ENCODE assay signal across 23 cellular contexts in the genomic region with DNA sequence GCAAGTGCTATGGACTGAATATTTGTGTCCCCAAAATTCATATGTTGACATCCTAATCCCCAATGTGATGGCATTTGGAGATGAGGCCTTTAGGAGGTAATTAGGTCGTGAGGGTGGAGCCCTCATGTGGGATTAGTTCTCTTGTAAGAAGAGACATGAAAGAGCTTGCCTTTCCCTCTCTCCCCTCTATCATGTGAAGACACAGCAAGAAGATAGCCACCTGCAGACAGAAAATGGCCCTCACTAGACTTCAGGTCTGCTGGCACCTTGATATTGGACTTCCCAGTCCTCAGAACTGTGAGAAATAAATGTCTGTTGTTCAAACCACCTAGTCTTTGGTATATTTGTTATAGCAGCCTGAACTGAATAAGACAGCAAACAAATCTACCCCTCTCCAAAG.
DNase-seq lines count a peak whose midpoint lies in the region; ATAC-seq and TF ChIP-seq lines count a peak whose summit lies in the region.
"Had no signal": no experiment of that assay in that cellular context is flagged by ENCODE, and none has a peak within 500 bp of the region (broad histone marks: within the 10 kb centered on the region; RNA-seq: fewer than 3 reads in every experiment).

No MANE protein-coding gene starts in this region.

- no peak for ATAC-seq in GM23338
- ATAC-seq: GM12878 had no signal

- no peak overlapping the region for H3K4me3 Mint-ChIP-seq in activated CD4-positive, alpha-beta T cell treated with anti-CD3 and anti-CD28 coated beads, Interleukin-2, amount 10 ng/mL, durations not matched to agents 24 days and 14 days
- no peak overlapping the region for H3K4me3 Mint-ChIP-seq in activated CD4-positive, alpha-beta T cell treated with anti-CD3 and anti-CD28 coated beads, Interleukin-2, amount 10 ng/mL, durations not matched to agents 7 days and 5 days
- H3K4me3 Mint-ChIP-seq in GM23338 = no peak overlapping the region
- H3K4me3 Mint-ChIP-seq: CD14-positive monocyte; CD4-positive, alpha-beta memory T cell; CD4-positive, CD25-positive, alpha-beta regulatory T cell; CD8-positive, alpha-beta memory T cell had no signal

- H3K36me3 ChIP-seq in esophagus muscularis mucosa (no peaks in the 10 kb centered on the region), GM23338 (ENCODE audit: insufficient read depth) (no peaks in the 10 kb centered on the region)
- H3K36me3 ChIP-seq: BE2C, BLaER1 had no signal

- WGBS in esophagus muscularis mucosa = 74% methylated on average over 1 of the region's 1 CpG

- H3K27ac Mint-ChIP-seq in activated CD4-positive, alpha-beta T cell treated with anti-CD3 and anti-CD28 coated beads, Interleukin-2, amount 10 ng/mL, durations not matched to agents 24 days and 14 days = no peak overlapping the region
- no peak overlapping the region for H3K27ac Mint-ChIP-seq in activated CD4-positive, alpha-beta T cell treated with anti-CD3 and anti-CD28 coated beads, Interleukin-2, amount 10 ng/mL, durations not matched to agents 7 days and 5 days
- no peak overlapping the region for H3K27ac Mint-ChIP-seq in GM23338
- H3K27ac Mint-ChIP-seq: CD14-positive monocyte; CD4-positive, CD25-positive, alpha-beta regulatory T cell; CD8-positive, alpha-beta memory T cell had no signal

- no peaks in the 10 kb centered on the region for H3K9me3 Mint-ChIP-seq in activated CD4-positive, alpha-beta T cell treated with anti-CD3 and anti-CD28 coated beads, Interleukin-2, amount 10 ng/mL, durations not matched to agents 24 days and 14 days
- no peaks in the 10 kb centered on the region for H3K9me3 Mint-ChIP-seq in activated CD4-positive, alpha-beta T cell treated with anti-CD3 and anti-CD28 coated beads, Interleukin-2, amount 10 ng/mL, durations not matched to agents 7 days and 5 days
- H3K9me3 Mint-ChIP-seq in GM23338 = peaks cover 4% of the 10 kb centered on the region; the same call in 1 of the 3 replicates

- no peak overlapping the region for H2AFZ ChIP-seq in GM23338

- H3K27ac ChIP-seq in esophagus muscularis mucosa (replicated peaks in 1 of 4) (no peak overlapping the region), GM23338 (ENCODE audit: low read depth) (no peak overlapping the region)
- H3K27ac ChIP-seq: BLaER1 had no signal

- no peaks in the 10 kb centered on the region for H3K36me3 Mint-ChIP-seq in activated CD4-positive, alpha-beta T cell treated with anti-CD3 and anti-CD28 coated beads, Interleukin-2, amount 10 ng/mL, durations not matched to agents 24 days and 14 days (ENCODE audit: low read depth)
- H3K36me3 Mint-ChIP-seq in activated CD4-positive, alpha-beta T cell treated with anti-CD3 and anti-CD28 coated beads, Interleukin-2, amount 10 ng/mL, durations not matched to agents 7 days and 5 days (ENCODE audit: low read depth) = no peaks in the 10 kb centered on the region
- no peaks in the 10 kb centered on the region for H3K36me3 Mint-ChIP-seq in GM23338 (ENCODE audit: low read depth)
- H3K36me3 Mint-ChIP-seq: CD14-positive monocyte; CD4-positive, alpha-beta memory T cell; CD4-positive, CD25-positive, alpha-beta regulatory T cell; CD8-positive, alpha-beta memory T cell had no signal

- no peak for TF ChIP-seq POLR2A in esophagus muscularis mucosa (IDR thresholded peaks at IDR 0.05; ENCODE audit: low read depth)

- H3K27me3 Mint-ChIP-seq in activated CD4-positive, alpha-beta T cell treated with anti-CD3 and anti-CD28 coated beads, Interleukin-2, amount 10 ng/mL, durations not matched to agents 24 days and 14 days = peaks cover 3% of the 10 kb centered on the region
- peaks cover 7% of the 10 kb centered on the region for H3K27me3 Mint-ChIP-seq in activated CD4-positive, alpha-beta T cell treated with anti-CD3 and anti-CD28 coated beads, Interleukin-2, amount 10 ng/mL, durations not matched to agents 7 days and 5 days
- H3K27me3 Mint-ChIP-seq in GM23338 (ENCODE audit: insufficient read depth, low read depth, poor library complexity) = no peaks in the 10 kb centered on the region
- H3K27me3 Mint-ChIP-seq: CD4-positive, CD25-positive, alpha-beta regulatory T cell had no signal

- CTCF ChIA-PET in activated CD4-positive, alpha-beta T cell treated with anti-CD3 and anti-CD28 coated beads, Interleukin-2, amount 10 ng/mL, durations not matched to agents 7 days and 5 days (lab: Charles Lee) = no interaction called here

- H3K9me2 ChIP-seq in GM23338 (ENCODE audit: insufficient read depth) = no peaks in the 10 kb centered on the region

- POLR2A ChIA-PET in activated CD4-positive, alpha-beta T cell treated with anti-CD3 and anti-CD28 coated beads, Interleukin-2, amount 10 ng/mL, durations not matched to agents 7 days and 5 days (lab: Charles Lee) = no interaction called here

- H3K4me1 Mint-ChIP-seq in activated CD4-positive, alpha-beta T cell treated with anti-CD3 and anti-CD28 coated beads, Interleukin-2, amount 10 ng/mL, durations not matched to agents 24 days and 14 days = no peaks in the 10 kb centered on the region
- H3K4me1 Mint-ChIP-seq in activated CD4-positive, alpha-beta T cell treated with anti-CD3 and anti-CD28 coated beads, Interleukin-2, amount 10 ng/mL, durations not matched to agents 7 days and 5 days = no peaks in the 10 kb centered on the region
- H3K4me1 Mint-ChIP-seq in GM23338 = no peaks in the 10 kb centered on the region
- H3K4me1 Mint-ChIP-seq: CD14-positive monocyte; CD4-positive, alpha-beta memory T cell; CD4-positive, CD25-positive, alpha-beta regulatory T cell; CD8-positive, alpha-beta memory T cell had no signal

- H3K79me2 ChIP-seq in GM23338 (replicated peaks; ENCODE audit: insufficient read depth) = no peaks in the 10 kb centered on the region

- H3K4me3 ChIP-seq in esophagus muscularis mucosa (no peak overlapping the region), GM23338 (no peak overlapping the region)
- H3K4me3 ChIP-seq: BLaER1, GM12878 had no signal

- no peak for TF ChIP-seq CTCF in esophagus muscularis mucosa (IDR thresholded peaks at IDR 0.05)
- no peak for TF ChIP-seq CTCF in GM23338 (conservative IDR thresholded peaks at IDR 0.05; ENCODE audit: low read depth in 2 of 2)

- H3K27me3 ChIP-seq in esophagus muscularis mucosa = no peaks in the 10 kb centered on the region
- H3K27me3 ChIP-seq in GM23338 (ENCODE audit: insufficient read depth) = no peaks in the 10 kb centered on the region
- H3K27me3 ChIP-seq: BE2C, BLaER1 had no signal

- TF ChIP-seq EP300 in esophagus muscularis mucosa (IDR thresholded peaks at IDR 0.05) = no peak

- H3K4me1 ChIP-seq in esophagus muscularis mucosa = no peaks in the 10 kb centered on the region
- H3K4me1 ChIP-seq in GM23338 (ENCODE audit: insufficient read depth) = no peaks in the 10 kb centered on the region
- H3K4me1 ChIP-seq: BE2C, BLaER1 had no signal

- H4K20me1 ChIP-seq in GM23338 (replicated peaks; ENCODE audit: insufficient read depth) = no peaks in the 10 kb centered on the region
- H4K20me1 ChIP-seq: BLaER1 had no signal

- H3F3A ChIP-seq in GM23338 (replicated peaks; ENCODE audit: low read depth) = no peaks in the 10 kb centered on the region

- intact Hi-C loops in activated CD4-positive, alpha-beta T cell treated with anti-CD3 and anti-CD28 coated beads, Interleukin-2, amount 10 ng/mL, durations not matched to agents 24 days and 14 days (cut with micrococcal nuclease) = no loop called here
- intact Hi-C loops in esophagus muscularis mucosa (cut with DNase I) = no loop called here

- H3K4me2 ChIP-seq in GM23338 = no peak overlapping the region
- H3K4me2 ChIP-seq: BLaER1 had no signal

- peak; percentile 20 for DNase-seq in activated CD4-positive, alpha-beta T cell treated with anti-CD3 and anti-CD28 coated beads, Interleukin-2, amount 10 ng/mL, durations not matched to agents 24 days and 14 days
- DNase-seq in activated CD4-positive, alpha-beta T cell treated with anti-CD3 and anti-CD28 coated beads, Interleukin-2, amount 10 ng/mL, durations not matched to agents 7 days and 5 days = no peak
- DNase-seq in esophagus muscularis mucosa (ENCODE audit: extremely low spot score) (peak; percentile 57), GM23338 (ENCODE audit: low spot score) (no peak)
- no peak for DNase-seq in stimulated activated CD4-positive, alpha-beta T cell treated with anti-CD3 and anti-CD28 coated beads, Interleukin-2, amount 100 ng/mL, for 48 hours
- DNase-seq: 8988T; ACHN; BE2C; C1 segment of cervical spinal cord; CD4-positive, alpha-beta memory T cell; CD4-positive, CD25-positive, alpha-beta regulatory T cell; CD8-positive, alpha-beta memory T cell; COR-L47; DMS 273 treated with DMSO at 0.1 percent for 48 hours; DMS153; DMS53; DMS79; DND-41; EL; GDM1 had no signal

- no peaks in the 10 kb centered on the region for H3K9me3 ChIP-seq in esophagus muscularis mucosa
- H3K9me3 ChIP-seq: BE2C, BLaER1 had no signal

TF ChIP-seq in GM23338, 12 proteins besides CTCF, POLR2A, EP300 and RAD21 (continues in another document):
- no peak for TF ChIP-seq STAT1 (IDR thresholded peaks at IDR 0.05; ENCODE audit: unreplicated experiment)
- TF ChIP-seq, protein P1, sequence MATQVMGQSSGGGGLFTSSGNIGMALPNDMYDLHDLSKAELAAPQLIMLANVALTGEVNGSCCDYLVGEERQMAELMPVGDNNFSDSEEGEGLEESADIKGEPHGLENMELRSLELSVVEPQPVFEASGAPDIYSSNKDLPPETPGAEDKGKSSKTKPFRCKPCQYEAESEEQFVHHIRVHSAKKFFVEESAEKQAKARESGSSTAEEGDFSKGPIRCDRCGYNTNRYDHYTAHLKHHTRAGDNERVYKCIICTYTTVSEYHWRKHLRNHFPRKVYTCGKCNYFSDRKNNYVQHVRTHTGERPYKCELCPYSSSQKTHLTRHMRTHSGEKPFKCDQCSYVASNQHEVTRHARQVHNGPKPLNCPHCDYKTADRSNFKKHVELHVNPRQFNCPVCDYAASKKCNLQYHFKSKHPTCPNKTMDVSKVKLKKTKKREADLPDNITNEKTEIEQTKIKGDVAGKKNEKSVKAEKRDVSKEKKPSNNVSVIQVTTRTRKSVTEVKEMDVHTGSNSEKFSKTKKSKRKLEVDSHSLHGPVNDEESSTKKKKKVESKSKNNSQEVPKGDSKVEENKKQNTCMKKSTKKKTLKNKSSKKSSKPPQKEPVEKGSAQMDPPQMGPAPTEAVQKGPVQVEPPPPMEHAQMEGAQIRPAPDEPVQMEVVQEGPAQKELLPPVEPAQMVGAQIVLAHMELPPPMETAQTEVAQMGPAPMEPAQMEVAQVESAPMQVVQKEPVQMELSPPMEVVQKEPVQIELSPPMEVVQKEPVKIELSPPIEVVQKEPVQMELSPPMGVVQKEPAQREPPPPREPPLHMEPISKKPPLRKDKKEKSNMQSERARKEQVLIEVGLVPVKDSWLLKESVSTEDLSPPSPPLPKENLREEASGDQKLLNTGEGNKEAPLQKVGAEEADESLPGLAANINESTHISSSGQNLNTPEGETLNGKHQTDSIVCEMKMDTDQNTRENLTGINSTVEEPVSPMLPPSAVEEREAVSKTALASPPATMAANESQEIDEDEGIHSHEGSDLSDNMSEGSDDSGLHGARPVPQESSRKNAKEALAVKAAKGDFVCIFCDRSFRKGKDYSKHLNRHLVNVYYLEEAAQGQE (IDR thresholded peaks at IDR 0.05; ENCODE audit: unreplicated experiment) = no peak

Comparison
In these comparisons a context has a peak if more than half of its experiments do, and no peak if none do; other contexts are left out.
1. DNase-seq: peak in activated CD4-positive, alpha-beta T cell treated with anti-CD3 and anti-CD28 coated beads, Interleukin-2, amount 10 ng/mL, durations not matched to agents 24 days and 14 days (single experiment) and esophagus muscularis mucosa (single experiment); none in activated CD4-positive, alpha-beta T cell treated with anti-CD3 and anti-CD28 coated beads, Interleukin-2, amount 10 ng/mL, durations not matched to agents 7 days and 5 days (single experiment), GM23338 (single experiment) and stimulated activated CD4-positive, alpha-beta T cell treated with anti-CD3 and anti-CD28 coated beads, Interleukin-2, amount 100 ng/mL, for 48 hours (0 of 2).